In genomic region chr5:157566902-157567489, GRCh38 we compare ENCODE assay signal across 15 cellular contexts. TPM values are rescaled to one million over a fixed set of nuclear protein-coding genes. Genes with fewer than 3 reads are reported as not detected.
DNase-seq lines count a peak whose midpoint lies in the region; ATAC-seq and TF ChIP-seq lines count a peak whose summit lies in the region.
"Had no signal": no experiment of that assay in that cellular context is flagged by ENCODE, and none has a peak within 500 bp of the region (broad histone marks: within the 10 kb centered on the region; RNA-seq: fewer than 3 reads in every experiment).

No MANE protein-coding gene starts in this region.

- peaks cover 0 to 6% of the 10 kb centered on the region in 2 donors for H3K36me3 ChIP-seq in left lung
- peaks cover 78% of the 10 kb centered on the region for H3K36me3 ChIP-seq in brain microvascular endothelial cell (replicated peaks)
- H3K36me3 ChIP-seq: right lobe of liver had no signal

- H3K27ac ChIP-seq in left lung (peak overlapping the region in 1 of 2 donors; percentile 45), brain microvascular endothelial cell (no peak overlapping the region)
- H3K27ac ChIP-seq: right lobe of liver, SK-N-MC had no signal

- intact Hi-C loops in left cardiac atrium (cut with DNase I) (no loop called here), cardiac septum (cut with DNase I) (no loop called here), left lung (cut with DNase I) (no loop called here)

- H3K27me3 Mint-ChIP-seq in T-helper 17 cell, result no peaks in the 10 kb centered on the region

- ATAC-seq in left cardiac atrium, result no peak
- peak; percentile 73 for ATAC-seq in T-helper 17 cell
- peak; percentile 14 for ATAC-seq in left lung
- no peak for ATAC-seq in HG03432 (IDR thresholded peaks at IDR 0.05; ENCODE audit: unreplicated experiment)
- ATAC-seq in HG02885 (IDR thresholded peaks at IDR 0.05; ENCODE audit: poor library complexity, unreplicated experiment), result no peak
- ATAC-seq: right lobe of liver had no signal

- H3K4me3 Mint-ChIP-seq in T-helper 17 cell, result peak overlapping the region; percentile 79

- no peak for TF ChIP-seq CTCF in left lung (IDR thresholded peaks at IDR 0.05)
- TF ChIP-seq CTCF in brain microvascular endothelial cell (IDR thresholded peaks at IDR 0.05; ENCODE audit: low read depth, low read length, missing control alignments), result no peak

- H3K4me1 Mint-ChIP-seq in T-helper 17 cell, result peaks cover 77% of the 10 kb centered on the region

- peaks cover 18 to 100% of the 10 kb centered on the region in 2 donors for H3K4me1 ChIP-seq in left lung

- H3K9me3 ChIP-seq in T-helper 17 cell (ENCODE audit: control insufficient read depth, low read length, poor library complexity, severe bottlenecking) (no peaks in the 10 kb centered on the region), left lung (no peaks in the 10 kb centered on the region)
- H3K9me3 ChIP-seq: right lobe of liver had no signal

- DNase-seq in left cardiac atrium, result peak; percentile 35
- DNase-seq in cardiac septum (ENCODE audit: low spot score), result no peak
- no peak for DNase-seq in T-helper 17 cell
- DNase-seq in left lung, result no peak
- no peak for DNase-seq in HCEC 1CT
- DNase-seq in brain microvascular endothelial cell, result no peak
- DNase-seq: activated CD8-positive, alpha-beta memory T cell treated with anti-CD3 and anti-CD28 coated beads, Interleukin-2, amount 50 U/mL, for 4 hours; caudate nucleus; IMR-90; NCI-H1092 treated with DMSO at 0.1 percent for 48 hours; OCI-M1; right lobe of liver had no signal

- peak overlapping the region; percentile 99 for H3K27ac Mint-ChIP-seq in T-helper 17 cell

- no peak overlapping the region for H3K4me3 ChIP-seq in left lung
- H3K4me3 ChIP-seq in brain microvascular endothelial cell (ENCODE audit: low read depth, low read length), result no peak overlapping the region
- H3K4me3 ChIP-seq: right lobe of liver, SK-N-MC had no signal

- H3K27me3 ChIP-seq in left lung (no peaks in the 10 kb centered on the region), brain microvascular endothelial cell (replicated peaks) (no peaks in the 10 kb centered on the region)
- H3K27me3 ChIP-seq: right lobe of liver had no signal

- H3K36me3 Mint-ChIP-seq in T-helper 17 cell (ENCODE audit: low read depth), result peaks cover 9% of the 10 kb centered on the region

- in situ Hi-C loops in brain microvascular endothelial cell (cut with HindIII; ENCODE audit: low pct_ligation_motif_present, low sequenced_read_pairs), result no loop called here

RNA-seq across cellular contexts. Expression of gene ADAM19, which starts 8.6 kb away (rescaled TPM):
- total RNA-seq in left cardiac atrium, result 10 to 100 TPM; 19.0 to 57.5 TPM
- 97.1 TPM for total RNA-seq in cardiac septum
- 100 to 1,000 TPM; 130 to 140 TPM for total RNA-seq in T-helper 17 cell
- 10 to 100 TPM; 17.1 to 20.8 TPM for total RNA-seq in left lung

Comparison
In these comparisons a context has a peak if more than half of its experiments do, and no peak if none do; other contexts are left out.
1. ATAC-seq: peak in T-helper 17 cell (single experiment) and left lung (single experiment); none in left cardiac atrium (0 of 2), HG03432 (single experiment) and HG02885 (single experiment).